ENCODE assay signal across 9 cellular contexts in the genomic region with DNA sequence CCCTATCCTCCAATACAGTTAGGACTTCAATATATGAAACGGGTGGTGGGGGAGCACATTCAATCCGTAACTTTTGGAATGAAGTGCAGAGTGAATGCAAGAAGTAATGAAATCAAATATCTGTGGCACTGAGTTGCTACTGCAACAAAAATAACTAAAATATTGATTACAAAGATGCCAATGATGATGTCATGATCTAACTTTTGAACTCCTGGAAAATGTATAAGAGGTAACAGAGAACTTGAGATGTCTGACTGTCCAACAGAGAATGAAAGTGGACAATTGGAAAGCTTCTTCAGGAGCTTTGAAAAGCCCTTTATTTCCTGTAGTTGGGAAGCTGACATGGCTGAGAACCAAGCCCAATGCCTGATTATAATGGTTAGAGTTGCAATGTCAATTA.
"Had no signal": no experiment of that assay in that cellular context is flagged by ENCODE, and none has a peak within 500 bp of the region (broad histone marks: within the 10 kb centered on the region; RNA-seq: fewer than 3 reads in every experiment).

No MANE protein-coding gene starts in this region.

- H3K4me1 ChIP-seq: HAP-1 had no signal

- H3K9me3 ChIP-seq: HAP-1 had no signal

- H3K4me3 ChIP-seq: GM23248, HAP-1, K562 had no signal

- FAIRE-seq: K562 had no signal

- ATAC-seq: HCT116, K562 had no signal

- H2AFZ ChIP-seq: GM23248 had no signal

- H3K36me3 ChIP-seq: HAP-1 had no signal

- H3K27ac ChIP-seq: GM23248, HL-60 had no signal

- H3K9ac ChIP-seq: GM23248 had no signal

- DNase-seq: GM23248, GOT3, H7, IMR-90, KG1 had no signal
